27 cellular contexts compared by ENCODE assay signal in the genomic region with DNA sequence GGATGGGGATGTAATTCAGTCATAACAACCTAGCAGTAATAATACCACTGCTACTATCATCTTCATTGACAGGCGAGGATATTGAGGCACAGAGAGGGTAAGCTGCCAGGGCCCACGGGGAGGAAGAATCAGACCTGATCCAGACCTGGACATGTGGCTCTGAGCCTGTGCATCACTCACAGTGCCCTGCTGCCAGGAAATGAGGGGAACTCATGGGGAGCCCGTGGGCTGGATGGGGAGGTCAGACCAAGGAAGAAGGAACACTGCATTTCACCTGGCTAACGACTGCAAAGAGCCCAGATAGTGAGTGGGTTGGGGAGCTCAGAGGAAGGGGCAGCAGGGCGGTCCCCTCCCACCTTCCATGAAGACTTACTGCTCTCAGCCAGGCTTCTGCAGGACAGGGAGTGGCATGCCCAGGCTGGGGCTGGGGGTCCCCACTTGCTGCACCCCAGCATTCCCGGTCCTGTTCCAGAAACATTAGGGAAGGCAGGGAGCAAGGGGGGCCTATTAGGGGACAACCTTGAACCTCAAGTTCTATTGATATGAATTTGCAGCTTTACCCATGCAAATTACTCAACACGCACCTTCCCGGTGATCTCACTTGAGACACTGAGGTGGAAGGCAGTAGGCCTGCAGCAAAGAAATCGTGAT.
"Had no signal": no experiment of that assay in that cellular context is flagged by ENCODE, and none has a peak within 500 bp of the region (broad histone marks: within the 10 kb centered on the region; RNA-seq: fewer than 3 reads in every experiment).

No MANE protein-coding gene starts in this region.

- DNase-seq: activated CD4-positive, alpha-beta memory T cell treated with anti-CD3 and anti-CD28 coated beads for 36 hours; activated CD4-positive, alpha-beta T cell treated with anti-CD3 and anti-CD28 coated beads for 36 hours; activated CD4-positive, alpha-beta T cell treated with anti-CD3 and anti-CD28 coated beads, Interleukin-2, amount 10 ng/mL, durations not matched to agents 24 days and 14 days; activated CD4-positive, CD25-positive, alpha-beta regulatory T cell; activated CD4-positive, CD25-positive, alpha-beta regulatory T cell treated with anti-CD3 and anti-CD28 coated beads, Interleukin-2, amount 50 U/mL, for 72 hours; activated CD8-positive, alpha-beta memory T cell treated with anti-CD3 and anti-CD28 coated beads, Interleukin-2, amount 10 ng/mL, durations not matched to agents 7 days and 5 days; activated CD8-positive, alpha-beta memory T cell treated with anti-CD3 and anti-CD28 coated beads, Interleukin-2, amount 50 U/mL, for 4 hours; activated CD8-positive, alpha-beta T cell treated with anti-CD3 and anti-CD28 coated beads, Interleukin-2, amount 10 ng/mL, durations not matched to agents 7 days and 5 days; activated effector memory CD4-positive, alpha-beta T cell treated with anti-CD3 and anti-CD28 coated beads, Interleukin-2, amount 50 U/mL, for 16 hours; activated naive CD4-positive, alpha-beta T cell treated with anti-CD3 and anti-CD28 coated beads for 36 hours; activated naive CD8-positive, alpha-beta T cell treated with anti-CD3 and anti-CD28 coated beads for 36 hours; activated naive CD8-positive, alpha-beta T cell treated with anti-CD3 and anti-CD28 coated beads, Interleukin-2, amount 50 U/mL, for 24 hours; activated T-cell treated with anti-CD3 and anti-CD28 coated beads, Interleukin-2, amount 50 U/mL, for 1 hour; activated T-cell treated with anti-CD3 and anti-CD28 coated beads, Interleukin-2, amount 50 U/mL, for 48 hours; adrenal gland; amygdala; body of pancreas; cortex of kidney; dermis blood vessel endothelial cell; effector CD4-positive, alpha-beta T cell; esophagus squamous epithelium; foreskin melanocyte; T-helper 2 cell had no signal

- H3K27me3 Mint-ChIP-seq: activated CD4-positive, alpha-beta memory T cell treated with anti-CD3 and anti-CD28 coated beads for 36 hours; activated CD4-positive, alpha-beta T cell treated with anti-CD3 and anti-CD28 coated beads for 36 hours; activated CD4-positive, alpha-beta T cell treated with anti-CD3 and anti-CD28 coated beads, Interleukin-2, amount 10 ng/mL, durations not matched to agents 24 days and 14 days; activated CD8-positive, alpha-beta memory T cell treated with anti-CD3 and anti-CD28 coated beads, Interleukin-2, amount 10 ng/mL, durations not matched to agents 7 days and 5 days; activated naive CD4-positive, alpha-beta T cell treated with anti-CD3 and anti-CD28 coated beads, Interleukin-2, amount 50 U/mL, for 24 hours; activated naive CD8-positive, alpha-beta T cell treated with anti-CD3 and anti-CD28 coated beads for 36 hours; activated naive CD8-positive, alpha-beta T cell treated with anti-CD3 and anti-CD28 coated beads, Interleukin-2, amount 50 U/mL, for 24 hours had no signal

- H3K36me3 ChIP-seq: adrenal gland, esophagus squamous epithelium had no signal

- H3K4me3 Mint-ChIP-seq: activated CD4-positive, alpha-beta memory T cell treated with anti-CD3 and anti-CD28 coated beads for 36 hours; activated CD4-positive, alpha-beta T cell treated with anti-CD3 and anti-CD28 coated beads for 36 hours; activated CD4-positive, alpha-beta T cell treated with anti-CD3 and anti-CD28 coated beads, Interleukin-2, amount 10 ng/mL, durations not matched to agents 24 days and 14 days; activated CD8-positive, alpha-beta memory T cell treated with anti-CD3 and anti-CD28 coated beads, Interleukin-2, amount 10 ng/mL, durations not matched to agents 7 days and 5 days; activated CD8-positive, alpha-beta T cell treated with anti-CD3 and anti-CD28 coated beads, Interleukin-2, amount 10 ng/mL, durations not matched to agents 7 days and 5 days; activated naive CD4-positive, alpha-beta T cell treated with anti-CD3 and anti-CD28 coated beads for 36 hours; activated naive CD4-positive, alpha-beta T cell treated with anti-CD3 and anti-CD28 coated beads, Interleukin-2, amount 50 U/mL, for 24 hours; activated naive CD8-positive, alpha-beta T cell treated with anti-CD3 and anti-CD28 coated beads for 36 hours; activated naive CD8-positive, alpha-beta T cell treated with anti-CD3 and anti-CD28 coated beads, Interleukin-2, amount 50 U/mL, for 24 hours; activated T-helper 1 cell treated with anti-CD3 and anti-CD28 coated beads, Interleukin-12 subunit alpha, Interleukin-12 subunit beta, Interleukin-2, Interleukin-4 antibody, amounts not matched to agents 30 ng/mL and 10 ng/mL and 1 ng/mL, durations not matched to agents 14 hours and 24 hours and 36 hours had no signal

- H3K4me3 ChIP-seq: adrenal gland, body of pancreas, esophagus squamous epithelium had no signal

- H3K9me3 ChIP-seq: adrenal gland, body of pancreas, esophagus squamous epithelium had no signal

- H3K27me3 ChIP-seq: adrenal gland, body of pancreas, esophagus squamous epithelium had no signal

- H3K27ac ChIP-seq: adrenal gland, body of pancreas, epithelial cell of prostate, esophagus squamous epithelium had no signal

- H3K27ac Mint-ChIP-seq: activated CD4-positive, alpha-beta memory T cell treated with anti-CD3 and anti-CD28 coated beads for 36 hours; activated CD4-positive, alpha-beta T cell treated with anti-CD3 and anti-CD28 coated beads for 36 hours; activated CD4-positive, alpha-beta T cell treated with anti-CD3 and anti-CD28 coated beads, Interleukin-2, amount 10 ng/mL, durations not matched to agents 24 days and 14 days; activated CD8-positive, alpha-beta memory T cell treated with anti-CD3 and anti-CD28 coated beads, Interleukin-2, amount 10 ng/mL, durations not matched to agents 7 days and 5 days; activated CD8-positive, alpha-beta T cell treated with anti-CD3 and anti-CD28 coated beads, Interleukin-2, amount 10 ng/mL, durations not matched to agents 7 days and 5 days; activated naive CD4-positive, alpha-beta T cell treated with anti-CD3 and anti-CD28 coated beads for 36 hours; activated naive CD4-positive, alpha-beta T cell treated with anti-CD3 and anti-CD28 coated beads, Interleukin-2, amount 50 U/mL, for 24 hours; activated naive CD8-positive, alpha-beta T cell treated with anti-CD3 and anti-CD28 coated beads for 36 hours; activated naive CD8-positive, alpha-beta T cell treated with anti-CD3 and anti-CD28 coated beads, Interleukin-2, amount 50 U/mL, for 24 hours; activated T-helper 1 cell treated with anti-CD3 and anti-CD28 coated beads, Interleukin-12 subunit alpha, Interleukin-12 subunit beta, Interleukin-2, Interleukin-4 antibody, amounts not matched to agents 30 ng/mL and 10 ng/mL and 1 ng/mL, durations not matched to agents 14 hours and 24 hours and 36 hours; activated T-helper 2 cell treated with anti-CD3 and anti-CD28 coated beads, Interferon-gamma antibody, Interleukin-2, Interleukin-4, amounts not matched to agents 10 μg/mL and 5 μg/mL and 100 μg/mL, durations not matched to agents 14 hours and 24 hours and 36 hours had no signal

- H3K4me1 Mint-ChIP-seq: activated CD4-positive, alpha-beta T cell treated with anti-CD3 and anti-CD28 coated beads for 36 hours; activated CD4-positive, alpha-beta T cell treated with anti-CD3 and anti-CD28 coated beads, Interleukin-2, amount 10 ng/mL, durations not matched to agents 24 days and 14 days; activated CD8-positive, alpha-beta memory T cell treated with anti-CD3 and anti-CD28 coated beads, Interleukin-2, amount 10 ng/mL, durations not matched to agents 7 days and 5 days; activated naive CD4-positive, alpha-beta T cell treated with anti-CD3 and anti-CD28 coated beads, Interleukin-2, amount 50 U/mL, for 24 hours; activated naive CD8-positive, alpha-beta T cell treated with anti-CD3 and anti-CD28 coated beads for 36 hours; activated naive CD8-positive, alpha-beta T cell treated with anti-CD3 and anti-CD28 coated beads, Interleukin-2, amount 50 U/mL, for 24 hours had no signal

- H3K9me3 Mint-ChIP-seq: activated CD4-positive, alpha-beta memory T cell treated with anti-CD3 and anti-CD28 coated beads for 36 hours; activated CD4-positive, alpha-beta T cell treated with anti-CD3 and anti-CD28 coated beads, Interleukin-2, amount 10 ng/mL, durations not matched to agents 24 days and 14 days; activated naive CD4-positive, alpha-beta T cell treated with anti-CD3 and anti-CD28 coated beads for 36 hours; activated naive CD4-positive, alpha-beta T cell treated with anti-CD3 and anti-CD28 coated beads, Interleukin-2, amount 50 U/mL, for 24 hours; activated naive CD8-positive, alpha-beta T cell treated with anti-CD3 and anti-CD28 coated beads for 36 hours; activated naive CD8-positive, alpha-beta T cell treated with anti-CD3 and anti-CD28 coated beads, Interleukin-2, amount 50 U/mL, for 24 hours; activated T-helper 1 cell treated with anti-CD3 and anti-CD28 coated beads, Interleukin-12 subunit alpha, Interleukin-12 subunit beta, Interleukin-2, Interleukin-4 antibody, amounts not matched to agents 30 ng/mL and 10 ng/mL and 1 ng/mL, durations not matched to agents 14 hours and 24 hours and 36 hours; activated T-helper 2 cell treated with anti-CD3 and anti-CD28 coated beads, Interferon-gamma antibody, Interleukin-2, Interleukin-4, amounts not matched to agents 10 μg/mL and 5 μg/mL and 100 μg/mL, durations not matched to agents 14 hours and 24 hours and 36 hours had no signal

- H3K36me3 Mint-ChIP-seq: activated CD4-positive, alpha-beta memory T cell treated with anti-CD3 and anti-CD28 coated beads for 36 hours; activated CD8-positive, alpha-beta memory T cell treated with anti-CD3 and anti-CD28 coated beads, Interleukin-2, amount 10 ng/mL, durations not matched to agents 7 days and 5 days; activated naive CD4-positive, alpha-beta T cell treated with anti-CD3 and anti-CD28 coated beads, Interleukin-2, amount 50 U/mL, for 24 hours; activated naive CD8-positive, alpha-beta T cell treated with anti-CD3 and anti-CD28 coated beads for 36 hours had no signal

- ATAC-seq: activated CD4-positive, alpha-beta T cell treated with anti-CD3 and anti-CD28 coated beads for 36 hours; activated CD8-positive, alpha-beta memory T cell treated with anti-CD3 and anti-CD28 coated beads, Interleukin-2, amount 10 ng/mL, durations not matched to agents 7 days and 5 days; activated CD8-positive, alpha-beta T cell treated with anti-CD3 and anti-CD28 coated beads, Interleukin-2, amount 10 ng/mL, durations not matched to agents 7 days and 5 days; activated naive CD8-positive, alpha-beta T cell treated with anti-CD3 and anti-CD28 coated beads, Interleukin-2, amount 50 U/mL, for 24 hours; body of pancreas had no signal

- H3K4me1 ChIP-seq: adrenal gland, body of pancreas had no signal
